In the genomic region with DNA sequence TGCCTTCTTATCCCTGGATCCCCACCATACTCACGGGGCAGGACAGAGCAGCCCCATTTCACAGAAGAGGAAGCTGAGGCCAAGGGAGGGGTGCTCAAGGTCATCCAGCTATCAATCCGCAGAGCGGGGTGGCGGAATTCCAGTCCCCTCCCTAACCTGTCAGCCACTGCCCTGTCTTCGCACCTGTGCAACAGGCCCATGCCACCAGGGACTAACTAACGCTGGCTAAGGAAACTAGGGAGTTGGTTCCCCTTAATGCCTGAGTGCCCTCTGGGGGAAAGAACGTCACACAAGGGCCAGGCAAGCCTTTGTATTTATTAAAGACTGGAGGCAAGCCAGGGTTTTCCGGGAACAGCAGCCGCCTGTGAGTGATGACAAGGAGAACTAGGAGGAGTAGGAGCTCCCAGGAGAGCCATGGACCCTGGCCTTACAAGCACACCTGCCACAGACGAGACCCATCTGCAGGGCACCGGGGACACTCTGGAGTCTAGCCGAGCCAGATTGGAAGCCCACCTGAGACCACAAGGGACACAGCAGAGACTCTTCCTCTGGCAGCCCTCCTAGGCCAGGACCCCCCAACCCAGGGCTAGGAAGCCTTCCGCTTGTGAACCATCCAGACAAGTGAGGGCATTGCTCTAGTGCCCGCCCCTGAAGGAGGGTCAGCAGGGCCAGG, we compare ENCODE assay signal across 8 cellular contexts.
DNase-seq lines count a peak whose midpoint lies in the region; ATAC-seq and TF ChIP-seq lines count a peak whose summit lies in the region.

No MANE protein-coding gene starts in this region.

- no peaks in the 10 kb centered on the region for H3K27me3 Mint-ChIP-seq in natural killer cell treated with Interleukin-12 subunit alpha and Interleukin-12 subunit beta and Interleukin-15 and Interleukin-18, amount 100 ng/mL, for 72 hours

- H3K4me3 ChIP-seq in ACC112 (ENCODE audit: low read depth, low read length) (peak overlapping the region; percentile 12; the same call in 1 of the 2 replicates), Peyer's patch (no peak overlapping the region), esophagus squamous epithelium (peak overlapping the region in 1 of 4 donors; percentile 27)

- H3K9me3 ChIP-seq in Peyer's patch (no peaks in the 10 kb centered on the region), esophagus squamous epithelium (no peaks in the 10 kb centered on the region)

- TF ChIP-seq CTCF in Peyer's patch (IDR thresholded peaks at IDR 0.05), result no peak
- TF ChIP-seq CTCF in esophagus squamous epithelium (IDR thresholded peaks at IDR 0.05), result peak in 3 of 6 experiments; percentile 22 to 36 (median 32)
- no peak for TF ChIP-seq CTCF in GM10266 (IDR thresholded peaks at IDR 0.05; ENCODE audit: control insufficient read depth, insufficient read depth, low read depth, missing control alignments)

- peaks cover 4% of the 10 kb centered on the region for H3K36me3 Mint-ChIP-seq in natural killer cell treated with Interleukin-12 subunit alpha and Interleukin-12 subunit beta and Interleukin-15 and Interleukin-18, amount 100 ng/mL, for 72 hours

- intact Hi-C loops in esophagus squamous epithelium (cut with DNase I), result no loop called here

- H3K79me2 ChIP-seq in ACC112 (ENCODE audit: control insufficient read depth, insufficient read depth, low read length, unreplicated experiment), result peaks cover 66% of the 10 kb centered on the region

- H3K27ac ChIP-seq in ACC112 (ENCODE audit: low read depth, low read length) (peak overlapping the region; percentile 100), Peyer's patch (peak overlapping the region; percentile 71 to 91 (median 86)), esophagus squamous epithelium (peak overlapping the region; percentile 92 to 100 (median 98))

- H3K36me3 ChIP-seq in ACC112 (ENCODE audit: insufficient read depth, low read length) (peaks cover 29% of the 10 kb centered on the region; the same call in 1 of the 2 replicates), Peyer's patch (peaks cover 0 to 98% (median 2%) of the 10 kb centered on the region in 3 donors), esophagus squamous epithelium (peaks cover 51 to 95% (median 65%) of the 10 kb centered on the region in 3 donors)

- no peak for ATAC-seq in natural killer cell treated with Interleukin-12 subunit alpha and Interleukin-12 subunit beta and Interleukin-15 and Interleukin-18, amount 100 ng/mL, for 72 hours
- ATAC-seq in GM18867 (IDR thresholded peaks at IDR 0.05; ENCODE audit: unreplicated experiment), result no peak

- no peak overlapping the region for H3K4me3 Mint-ChIP-seq in natural killer cell treated with Interleukin-12 subunit alpha and Interleukin-12 subunit beta and Interleukin-15 and Interleukin-18, amount 100 ng/mL, for 72 hours

- 27 to 38% methylated on average over 4 to 6 of the region's 14 CpGs for WGBS in esophagus squamous epithelium, 2 donors

- peaks cover 39% of the 10 kb centered on the region for H3K4me1 ChIP-seq in ACC112 (ENCODE audit: control insufficient read depth, insufficient read depth, low read length, unreplicated experiment)
- peaks cover 0 to 52% (median 13%) of the 10 kb centered on the region in 4 donors for H3K4me1 ChIP-seq in Peyer's patch
- H3K4me1 ChIP-seq in esophagus squamous epithelium, result peaks cover 35 to 88% (median 56%) of the 10 kb centered on the region in 3 donors

- H3K9me3 Mint-ChIP-seq in natural killer cell treated with Interleukin-12 subunit alpha and Interleukin-12 subunit beta and Interleukin-15 and Interleukin-18, amount 100 ng/mL, for 72 hours, result no peaks in the 10 kb centered on the region

- DNase-seq in Peyer's patch (peak in 1 of 3 donors; percentile 64), esophagus squamous epithelium (lab: John Stamatoyannopoulos, UW) (no peak), 8988T (no peak), GM10266 (ENCODE audit: extremely low spot score) (no peak)
- no peak for DNase-seq in natural killer cell treated with Interleukin-12 subunit alpha and Interleukin-12 subunit beta and Interleukin-15 and Interleukin-18, amount 100 ng/mL, for 72 hours (ENCODE audit: low spot score)
- DNase-seq in activated effector memory CD4-positive, alpha-beta T cell treated with anti-CD3 and anti-CD28 coated beads, Interleukin-2, amount 50 U/mL, for 16 hours, result no peak

- peak overlapping the region; percentile 47 to 68 for H3K27ac Mint-ChIP-seq in natural killer cell treated with Interleukin-12 subunit alpha and Interleukin-12 subunit beta and Interleukin-15 and Interleukin-18, amount 100 ng/mL, for 72 hours

- peaks cover 14 to 18% of the 10 kb centered on the region in 2 donors for H3K4me1 Mint-ChIP-seq in natural killer cell treated with Interleukin-12 subunit alpha and Interleukin-12 subunit beta and Interleukin-15 and Interleukin-18, amount 100 ng/mL, for 72 hours (ENCODE audit: low read depth in 2 of 2)

- TF ChIP-seq POLR2A in Peyer's patch (IDR thresholded peaks at IDR 0.05), result no peak
- peak in 1 of 4 donors; percentile 8 for TF ChIP-seq POLR2A in esophagus squamous epithelium (IDR thresholded peaks at IDR 0.05)

- no peak overlapping the region for H2AFZ ChIP-seq in ACC112 (ENCODE audit: low read length, unreplicated experiment)

- no peaks in the 10 kb centered on the region for H3K27me3 ChIP-seq in ACC112 (ENCODE audit: insufficient read depth, low read length)
- H3K27me3 ChIP-seq in Peyer's patch, result no peaks in the 10 kb centered on the region
- H3K27me3 ChIP-seq in esophagus squamous epithelium, result no peaks in the 10 kb centered on the region
